Comparison of ENCODE assay signal across 14 cellular contexts in the genomic region with DNA sequence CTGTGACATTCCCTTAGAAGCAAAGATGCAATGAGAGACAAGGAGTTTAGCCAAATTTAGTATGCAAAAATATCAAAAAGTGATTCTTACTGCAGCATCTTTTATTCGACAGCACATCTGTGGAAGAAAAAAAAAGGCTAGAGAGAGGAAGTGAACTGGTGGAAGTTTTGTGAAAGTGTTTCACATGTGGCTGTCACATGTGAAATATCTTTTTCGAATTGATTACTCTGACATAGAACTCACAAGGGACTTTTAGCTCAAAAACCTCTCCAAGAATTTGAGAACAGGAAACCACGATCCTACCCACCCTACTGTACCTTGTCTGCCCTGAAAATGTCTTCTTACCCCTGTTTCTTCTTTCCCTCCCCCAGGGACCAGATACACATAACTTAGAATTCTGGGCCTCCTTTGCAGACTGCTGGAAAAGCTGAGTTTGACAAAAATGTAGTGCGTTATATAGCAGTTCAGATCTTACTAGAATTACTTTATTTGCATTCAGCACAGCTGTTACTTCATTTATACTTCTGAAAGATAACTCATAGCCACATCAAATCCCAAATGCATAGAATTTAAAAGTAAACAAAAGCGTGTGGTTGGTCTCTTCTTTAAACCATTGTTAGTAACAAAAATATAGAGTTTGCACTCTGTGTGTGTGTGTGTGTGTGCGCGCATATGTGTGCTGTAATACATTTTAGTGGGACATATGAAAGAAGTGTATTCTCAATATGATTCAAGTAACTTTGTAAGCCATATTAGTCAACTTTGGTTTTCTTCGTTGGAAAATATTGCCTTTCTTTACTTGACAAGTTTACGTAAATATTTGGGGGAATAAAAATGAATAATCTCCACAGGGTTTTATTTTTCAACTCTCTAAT.
DNase-seq lines count a peak whose midpoint lies in the region; ATAC-seq and TF ChIP-seq lines count a peak whose summit lies in the region.
"Had no signal": no experiment of that assay in that cellular context is flagged by ENCODE, and none has a peak within 500 bp of the region (broad histone marks: within the 10 kb centered on the region; RNA-seq: fewer than 3 reads in every experiment).

No MANE protein-coding gene starts in this region.

- peak; percentile 36 to 66 for ATAC-seq in activated T-cell treated with anti-CD3 and anti-CD28 coated beads, Interleukin-2, amount 50 U/mL, for 72 hours (replicated peaks in 1 of 2)
- ATAC-seq in HG02763 (IDR thresholded peaks at IDR 0.05; ENCODE audit: unreplicated experiment) (peak; percentile 61), HG03575 (IDR thresholded peaks at IDR 0.05; ENCODE audit: extremely low read depth, insufficient number of reproducible peaks, low FRiP score, unreplicated experiment) (peak; percentile 57), omental fat pad (ENCODE audit: low FRiP score) (no peak), SK-N-SH treated with all-trans-retinoic acid at 6 μM for 48 hours (no peak)
- ATAC-seq in naive thymus-derived CD8-positive, alpha-beta T cell = no peak

- H3K27ac Mint-ChIP-seq in activated T-cell treated with anti-CD3 and anti-CD28 coated beads, Interleukin-2, amount 50 U/mL, for 72 hours = no peak overlapping the region
- no peak overlapping the region for H3K27ac Mint-ChIP-seq in activated T-cell treated with anti-CD3 and anti-CD28 coated beads, Interleukin-2, amount 50 U/mL, for 24 hours
- H3K27ac Mint-ChIP-seq in naive thymus-derived CD8-positive, alpha-beta T cell = no peak overlapping the region
- no peak overlapping the region for H3K27ac Mint-ChIP-seq in immature natural killer cell
- H3K27ac Mint-ChIP-seq: endodermal cell had no signal

- POLR2A ChIA-PET in naive thymus-derived CD8-positive, alpha-beta T cell (lab: Charles Lee) = no interaction called here

- H3K4me1 Mint-ChIP-seq in activated T-cell treated with anti-CD3 and anti-CD28 coated beads, Interleukin-2, amount 50 U/mL, for 72 hours (ENCODE audit: low read depth) = peaks cover 14% of the 10 kb centered on the region
- H3K4me1 Mint-ChIP-seq in activated T-cell treated with anti-CD3 and anti-CD28 coated beads, Interleukin-2, amount 50 U/mL, for 24 hours (ENCODE audit: low read depth) = peaks cover 6% of the 10 kb centered on the region
- peaks cover 2 to 13% (median 4%) of the 10 kb centered on the region in 4 donors for H3K4me1 Mint-ChIP-seq in naive thymus-derived CD8-positive, alpha-beta T cell
- peaks cover 0 to 24% of the 10 kb centered on the region in 2 donors for H3K4me1 Mint-ChIP-seq in immature natural killer cell

- H3K4me3 Mint-ChIP-seq in activated T-cell treated with anti-CD3 and anti-CD28 coated beads, Interleukin-2, amount 50 U/mL, for 72 hours = peak overlapping the region in 1 of 2 donors; percentile 4
- no peak overlapping the region for H3K4me3 Mint-ChIP-seq in activated T-cell treated with anti-CD3 and anti-CD28 coated beads, Interleukin-2, amount 50 U/mL, for 24 hours
- H3K4me3 Mint-ChIP-seq in naive thymus-derived CD8-positive, alpha-beta T cell = no peak overlapping the region
- no peak overlapping the region for H3K4me3 Mint-ChIP-seq in immature natural killer cell
- H3K4me3 Mint-ChIP-seq: endodermal cell, H9 had no signal

- no peak for DNase-seq in activated T-cell treated with anti-CD3 and anti-CD28 coated beads, Interleukin-2, amount 50 U/mL, for 72 hours
- no peak for DNase-seq in activated T-cell treated with anti-CD3 and anti-CD28 coated beads, Interleukin-2, amount 50 U/mL, for 24 hours
- DNase-seq in omental fat pad (ENCODE audit: low spot score) (no peak), immature natural killer cell (no peak)
- no peak for DNase-seq in naive thymus-derived CD8-positive, alpha-beta T cell
- DNase-seq: activated CD8-positive, alpha-beta memory T cell treated with anti-CD3 and anti-CD28 coated beads for 24 hours; amniotic stem cell; endodermal cell; H9; KG1; NCI-H526 treated with DMSO at 0.1 percent for 48 hours had no signal

- H3K9me3 Mint-ChIP-seq in activated T-cell treated with anti-CD3 and anti-CD28 coated beads, Interleukin-2, amount 50 U/mL, for 72 hours = no peaks in the 10 kb centered on the region
- H3K9me3 Mint-ChIP-seq in activated T-cell treated with anti-CD3 and anti-CD28 coated beads, Interleukin-2, amount 50 U/mL, for 24 hours = no peaks in the 10 kb centered on the region
- H3K9me3 Mint-ChIP-seq in naive thymus-derived CD8-positive, alpha-beta T cell = no peaks in the 10 kb centered on the region
- peaks cover 0 to 2% (median 0%) of the 10 kb centered on the region in 6 donors for H3K9me3 Mint-ChIP-seq in immature natural killer cell
- H3K9me3 Mint-ChIP-seq: endodermal cell, H9 had no signal

- TF ChIP-seq CTCF in omental fat pad (IDR thresholded peaks at IDR 0.05) = no peak

- H3K36me3 Mint-ChIP-seq in activated T-cell treated with anti-CD3 and anti-CD28 coated beads, Interleukin-2, amount 50 U/mL, for 72 hours (ENCODE audit: insufficient read depth in 2 of 2) = no peaks in the 10 kb centered on the region
- no peaks in the 10 kb centered on the region for H3K36me3 Mint-ChIP-seq in activated T-cell treated with anti-CD3 and anti-CD28 coated beads, Interleukin-2, amount 50 U/mL, for 24 hours (ENCODE audit: low read depth)
- H3K36me3 Mint-ChIP-seq in naive thymus-derived CD8-positive, alpha-beta T cell = no peaks in the 10 kb centered on the region
- H3K36me3 Mint-ChIP-seq in immature natural killer cell = no peaks in the 10 kb centered on the region

- no peaks in the 10 kb centered on the region for H3K27me3 Mint-ChIP-seq in activated T-cell treated with anti-CD3 and anti-CD28 coated beads, Interleukin-2, amount 50 U/mL, for 72 hours (ENCODE audit: low read depth)
- H3K27me3 Mint-ChIP-seq in activated T-cell treated with anti-CD3 and anti-CD28 coated beads, Interleukin-2, amount 50 U/mL, for 24 hours = peaks cover 12% of the 10 kb centered on the region
- H3K27me3 Mint-ChIP-seq in naive thymus-derived CD8-positive, alpha-beta T cell = peaks cover 0 to 12% (median 5%) of the 10 kb centered on the region in 5 donors
- H3K27me3 Mint-ChIP-seq in immature natural killer cell (ENCODE audit: low read depth in 3 of 3) = peaks cover 0 to 4% (median 0%) of the 10 kb centered on the region in 3 donors

TF ChIP-seq in SK-N-SH treated with all-trans-retinoic acid at 6 μM for 48 hours, 23 proteins besides CTCF, POLR2A, EP300 and RAD21 (continues in another document):
- no peak for TF ChIP-seq ZC3H10 (CRISPR knock-in tag; IDR thresholded peaks at IDR 0.05)
- no peak for TF ChIP-seq ZNF70 (CRISPR knock-in tag; IDR thresholded peaks at IDR 0.05)
- TF ChIP-seq PPARA (CRISPR knock-in tag; IDR thresholded peaks at IDR 0.05; ENCODE audit: borderline replicate concordance) = no peak
- TF ChIP-seq TCF4 (CRISPR knock-in tag; IDR thresholded peaks at IDR 0.05; ENCODE audit: borderline replicate concordance) = no peak
- no peak for TF ChIP-seq RARB (CRISPR knock-in tag; IDR thresholded peaks at IDR 0.05)
- TF ChIP-seq ARNTL (CRISPR knock-in tag; IDR thresholded peaks at IDR 0.05; ENCODE audit: borderline replicate concordance, low read depth) = no peak
- no peak for TF ChIP-seq SNAI2 (CRISPR knock-in tag; IDR thresholded peaks at IDR 0.05)
- TF ChIP-seq ZFP30 (CRISPR knock-in tag; IDR thresholded peaks at IDR 0.05) = no peak
- TF ChIP-seq, protein P1, sequence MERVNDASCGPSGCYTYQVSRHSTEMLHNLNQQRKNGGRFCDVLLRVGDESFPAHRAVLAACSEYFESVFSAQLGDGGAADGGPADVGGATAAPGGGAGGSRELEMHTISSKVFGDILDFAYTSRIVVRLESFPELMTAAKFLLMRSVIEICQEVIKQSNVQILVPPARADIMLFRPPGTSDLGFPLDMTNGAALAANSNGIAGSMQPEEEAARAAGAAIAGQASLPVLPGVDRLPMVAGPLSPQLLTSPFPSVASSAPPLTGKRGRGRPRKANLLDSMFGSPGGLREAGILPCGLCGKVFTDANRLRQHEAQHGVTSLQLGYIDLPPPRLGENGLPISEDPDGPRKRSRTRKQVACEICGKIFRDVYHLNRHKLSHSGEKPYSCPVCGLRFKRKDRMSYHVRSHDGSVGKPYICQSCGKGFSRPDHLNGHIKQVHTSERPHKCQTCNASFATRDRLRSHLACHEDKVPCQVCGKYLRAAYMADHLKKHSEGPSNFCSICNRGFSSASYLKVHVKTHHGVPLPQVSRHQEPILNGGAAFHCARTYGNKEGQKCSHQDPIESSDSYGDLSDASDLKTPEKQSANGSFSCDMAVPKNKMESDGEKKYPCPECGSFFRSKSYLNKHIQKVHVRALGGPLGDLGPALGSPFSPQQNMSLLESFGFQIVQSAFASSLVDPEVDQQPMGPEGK (CRISPR knock-in tag; IDR thresholded peaks at IDR 0.05; ENCODE audit: borderline replicate concordance) = no peak
- TF ChIP-seq, protein P2, sequence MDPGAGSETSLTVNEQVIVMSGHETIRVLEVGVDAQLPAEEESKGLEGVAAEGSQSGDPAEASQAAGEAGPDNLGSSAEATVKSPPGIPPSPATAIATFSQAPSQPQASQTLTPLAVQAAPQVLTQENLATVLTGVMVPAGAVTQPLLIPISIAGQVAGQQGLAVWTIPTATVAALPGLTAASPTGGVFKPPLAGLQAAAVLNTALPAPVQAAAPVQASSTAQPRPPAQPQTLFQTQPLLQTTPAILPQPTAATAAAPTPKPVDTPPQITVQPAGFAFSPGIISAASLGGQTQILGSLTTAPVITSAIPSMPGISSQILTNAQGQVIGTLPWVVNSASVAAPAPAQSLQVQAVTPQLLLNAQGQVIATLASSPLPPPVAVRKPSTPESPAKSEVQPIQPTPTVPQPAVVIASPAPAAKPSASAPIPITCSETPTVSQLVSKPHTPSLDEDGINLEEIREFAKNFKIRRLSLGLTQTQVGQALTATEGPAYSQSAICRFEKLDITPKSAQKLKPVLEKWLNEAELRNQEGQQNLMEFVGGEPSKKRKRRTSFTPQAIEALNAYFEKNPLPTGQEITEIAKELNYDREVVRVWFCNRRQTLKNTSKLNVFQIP (CRISPR knock-in tag; IDR thresholded peaks at IDR 0.05; ENCODE audit: borderline replicate concordance, low read depth) = no peak
- TF ChIP-seq CSRNP3 (CRISPR knock-in tag; IDR thresholded peaks at IDR 0.05) = no peak
- no peak for TF ChIP-seq GLIS3 (CRISPR knock-in tag; IDR thresholded peaks at IDR 0.05)
- TF ChIP-seq ZFP3 (CRISPR knock-in tag; IDR thresholded peaks at IDR 0.05) = no peak

Comparison
In these comparisons a context has a peak if more than half of its experiments do, and no peak if none do; other contexts are left out.
1. ATAC-seq: peak in activated T-cell treated with anti-CD3 and anti-CD28 coated beads, Interleukin-2, amount 50 U/mL, for 72 hours (2 of 2), HG02763 (single experiment) and HG03575 (single experiment); none in omental fat pad (single experiment), naive thymus-derived CD8-positive, alpha-beta T cell (0 of 2) and SK-N-SH treated with all-trans-retinoic acid at 6 μM for 48 hours (single experiment).